In genomic region chrX:46574941-46575381, GRCh38 we compare ENCODE assay signal across 8 cellular contexts. TPM values are rescaled to one million over a fixed set of nuclear protein-coding genes. Genes with fewer than 3 reads are reported as not detected.
DNase-seq lines count a peak whose midpoint lies in the region; ATAC-seq and TF ChIP-seq lines count a peak whose summit lies in the region.

No MANE protein-coding gene starts in this region.

- H3K9me3 ChIP-seq in HUES48 (ENCODE audit: control insufficient read depth, insufficient read depth, low read length) = no peaks in the 10 kb centered on the region

- peaks cover 26% of the 10 kb centered on the region for H3K4me1 ChIP-seq in HUES48 (ENCODE audit: control insufficient read depth, insufficient read depth, low read length)

- H3K4me1 Mint-ChIP-seq in endothelial cell (ENCODE audit: unreplicated experiment) = peaks cover 31% of the 10 kb centered on the region
- H3K4me1 Mint-ChIP-seq in natural killer cell = peaks cover 20 to 32% of the 10 kb centered on the region in 2 donors

- H3K36me3 Mint-ChIP-seq in endothelial cell (ENCODE audit: low read depth, unreplicated experiment) (peaks cover 9% of the 10 kb centered on the region), natural killer cell (no peaks in the 10 kb centered on the region)

- H3K27me3 Mint-ChIP-seq in endothelial cell (ENCODE audit: unreplicated experiment) (peaks cover 6% of the 10 kb centered on the region), natural killer cell (ENCODE audit: low read depth in 2 of 2) (no peaks in the 10 kb centered on the region)

- no peak overlapping the region for H3K27ac ChIP-seq in HUES48 (ENCODE audit: low read depth, low read length)

- peak in 1 of 3 donors; percentile 18 for ATAC-seq in natural killer cell
- ATAC-seq in GM21390 (IDR thresholded peaks at IDR 0.05; ENCODE audit: unreplicated experiment) = no peak

- H3K36me3 ChIP-seq in HUES48 (ENCODE audit: control insufficient read depth, insufficient read depth, low read length) = peaks cover 5% of the 10 kb centered on the region; the same call in 1 of the 2 replicates

- peak; percentile 74 for DNase-seq in GM12865 (ENCODE audit: low read depth)
- peak in 3 of 4 experiments; percentile 4 to 29 (median 13) for DNase-seq in activated CD4-positive, CD25-positive, alpha-beta regulatory T cell (lab: John Stamatoyannopoulos, UW)
- DNase-seq in endothelial cell (ENCODE audit: low spot score) = peak; percentile 5
- DNase-seq in natural killer cell = peak; percentile 17
- no peak for DNase-seq in 8988T
- DNase-seq in Ammon's horn (ENCODE audit: low spot score) = no peak

- H3K9ac ChIP-seq in HUES48 (ENCODE audit: low read depth, low read length) = peak overlapping the region; percentile 7; the same call in 1 of the 2 replicates

- intact Hi-C loops in natural killer cell (cut with micrococcal nuclease) = loop anchor here (5.0 kb wide), 1 partner anchor 62 kb away; no protein-coding TSS in a partner anchor

- no peak for TF ChIP-seq CTCF in GM12865 (IDR thresholded peaks at IDR 0.05; ENCODE audit: insufficient read depth, low read depth, low read length, missing control alignments)
- no peak for TF ChIP-seq CTCF in endothelial cell (IDR thresholded peaks at IDR 0.05; ENCODE audit: unreplicated experiment)
- no peak for TF ChIP-seq CTCF in natural killer cell (IDR thresholded peaks at IDR 0.05)

- H3K9me3 Mint-ChIP-seq in endothelial cell (ENCODE audit: unreplicated experiment) = no peaks in the 10 kb centered on the region
- H3K9me3 Mint-ChIP-seq in natural killer cell = no peaks in the 10 kb centered on the region

- H3K27ac Mint-ChIP-seq in endothelial cell (ENCODE audit: unreplicated experiment) (no peak overlapping the region), natural killer cell (no peak overlapping the region)

- H3K4me3 Mint-ChIP-seq in endothelial cell (ENCODE audit: unreplicated experiment) = no peak overlapping the region
- H3K4me3 Mint-ChIP-seq in natural killer cell = peak overlapping the region; percentile 64

- H3K4me3 ChIP-seq in GM12865 (ENCODE audit: low read depth, low read length) (peak overlapping the region; percentile 56), HUES48 (ENCODE audit: low read depth, low read length) (peak overlapping the region; percentile 74)

- peaks cover 22% of the 10 kb centered on the region for H3K27me3 ChIP-seq in HUES48 (ENCODE audit: control insufficient read depth, insufficient read depth, low read length)

RNA-seq across cellular contexts. Expression of gene CHST7, which starts 1.4 kb away (rescaled TPM):
- total RNA-seq in endothelial cell (ENCODE audit: unreplicated experiment) (54.6 TPM), natural killer cell (10 to 100 TPM in 2 of 3 donors, 1 to 10 TPM in 1; 8.7 to 15.9 (median 11.8) TPM)

RNA-seq across cellular contexts. Expression of gene ZNF674, which starts 29.7 kb away (rescaled TPM):
- total RNA-seq in endothelial cell (ENCODE audit: unreplicated experiment) = 7.3 TPM
- total RNA-seq in natural killer cell = 1 to 10 TPM; 2.5 to 5.3 (median 3.4) TPM

Comparison
In these comparisons a context has a peak if more than half of its experiments do, and no peak if none do; other contexts are left out.
1. DNase-seq: peak in GM12865 (single experiment), activated CD4-positive, CD25-positive, alpha-beta regulatory T cell (3 of 4), endothelial cell (single experiment) and natural killer cell (single experiment); none in 8988T (single experiment) and Ammon's horn (single experiment).